In genomic region chr10:63410633-63411032, GRCh38 we compare ENCODE assay signal across 2 cellular contexts.
A peak's percentile ranks its signal among the peaks of the same experiment; 100 is the strongest.
TF ChIP-seq lines count a peak whose summit lies in the region.

No MANE protein-coding gene starts in this region.

TF ChIP-seq in HEK293, 187 proteins besides CTCF, POLR2A, EP300 and RAD21 (continued from another document):
- TF ChIP-seq, protein P1, sequence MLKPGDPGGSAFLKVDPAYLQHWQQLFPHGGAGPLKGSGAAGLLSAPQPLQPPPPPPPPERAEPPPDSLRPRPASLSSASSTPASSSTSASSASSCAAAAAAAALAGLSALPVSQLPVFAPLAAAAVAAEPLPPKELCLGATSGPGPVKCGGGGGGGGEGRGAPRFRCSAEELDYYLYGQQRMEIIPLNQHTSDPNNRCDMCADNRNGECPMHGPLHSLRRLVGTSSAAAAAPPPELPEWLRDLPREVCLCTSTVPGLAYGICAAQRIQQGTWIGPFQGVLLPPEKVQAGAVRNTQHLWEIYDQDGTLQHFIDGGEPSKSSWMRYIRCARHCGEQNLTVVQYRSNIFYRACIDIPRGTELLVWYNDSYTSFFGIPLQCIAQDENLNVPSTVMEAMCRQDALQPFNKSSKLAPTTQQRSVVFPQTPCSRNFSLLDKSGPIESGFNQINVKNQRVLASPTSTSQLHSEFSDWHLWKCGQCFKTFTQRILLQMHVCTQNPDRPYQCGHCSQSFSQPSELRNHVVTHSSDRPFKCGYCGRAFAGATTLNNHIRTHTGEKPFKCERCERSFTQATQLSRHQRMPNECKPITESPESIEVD (tag by site-specific recombination; IDR thresholded peaks at IDR 0.05): peak; percentile 45
- TF ChIP-seq ZNF600 (tag by site-specific recombination; IDR thresholded peaks at IDR 0.05): 0 out of 2 replicates have a peak, but pooled peaks have one; percentile 21

TF ChIP-seq in K562, 482 proteins besides CTCF, POLR2A, EP300 and RAD21 (continued from another document):
- TF ChIP-seq, protein P2, sequence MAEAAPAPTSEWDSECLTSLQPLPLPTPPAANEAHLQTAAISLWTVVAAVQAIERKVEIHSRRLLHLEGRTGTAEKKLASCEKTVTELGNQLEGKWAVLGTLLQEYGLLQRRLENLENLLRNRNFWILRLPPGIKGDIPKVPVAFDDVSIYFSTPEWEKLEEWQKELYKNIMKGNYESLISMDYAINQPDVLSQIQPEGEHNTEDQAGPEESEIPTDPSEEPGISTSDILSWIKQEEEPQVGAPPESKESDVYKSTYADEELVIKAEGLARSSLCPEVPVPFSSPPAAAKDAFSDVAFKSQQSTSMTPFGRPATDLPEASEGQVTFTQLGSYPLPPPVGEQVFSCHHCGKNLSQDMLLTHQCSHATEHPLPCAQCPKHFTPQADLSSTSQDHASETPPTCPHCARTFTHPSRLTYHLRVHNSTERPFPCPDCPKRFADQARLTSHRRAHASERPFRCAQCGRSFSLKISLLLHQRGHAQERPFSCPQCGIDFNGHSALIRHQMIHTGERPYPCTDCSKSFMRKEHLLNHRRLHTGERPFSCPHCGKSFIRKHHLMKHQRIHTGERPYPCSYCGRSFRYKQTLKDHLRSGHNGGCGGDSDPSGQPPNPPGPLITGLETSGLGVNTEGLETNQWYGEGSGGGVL (CRISPR knock-in tag; IDR thresholded peaks at IDR 0.05): no peak
- TF ChIP-seq SMARCA4 (IDR thresholded peaks at IDR 0.05) (peak; percentile 52; the same call in 1 of the 2 replicates), TAL1 (IDR thresholded peaks at IDR 0.05) (peak; percentile 26; the same call in 1 of the 2 replicates), ARID1B (IDR thresholded peaks at IDR 0.05) (peak; percentile 64), ZFPM2 (CRISPR knock-in tag; IDR thresholded peaks at IDR 0.05) (no peak), SIN3A (IDR thresholded peaks at IDR 0.05; ENCODE audit: borderline replicate concordance in 2 of 2, control insufficient read depth in 1 of 2, low read depth in 2 of 2, low read length in 2 of 2) (no peak), C11orf30 (IDR thresholded peaks at IDR 0.05; ENCODE audit: low read depth) (no peak), ZNF316 (IDR thresholded peaks at IDR 0.05) (no peak)
- TF ChIP-seq, protein P3, sequence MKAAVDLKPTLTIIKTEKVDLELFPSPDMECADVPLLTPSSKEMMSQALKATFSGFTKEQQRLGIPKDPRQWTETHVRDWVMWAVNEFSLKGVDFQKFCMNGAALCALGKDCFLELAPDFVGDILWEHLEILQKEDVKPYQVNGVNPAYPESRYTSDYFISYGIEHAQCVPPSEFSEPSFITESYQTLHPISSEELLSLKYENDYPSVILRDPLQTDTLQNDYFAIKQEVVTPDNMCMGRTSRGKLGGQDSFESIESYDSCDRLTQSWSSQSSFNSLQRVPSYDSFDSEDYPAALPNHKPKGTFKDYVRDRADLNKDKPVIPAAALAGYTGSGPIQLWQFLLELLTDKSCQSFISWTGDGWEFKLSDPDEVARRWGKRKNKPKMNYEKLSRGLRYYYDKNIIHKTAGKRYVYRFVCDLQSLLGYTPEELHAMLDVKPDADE (conservative IDR thresholded peaks at IDR 0.05; ENCODE audit: control insufficient read depth, low read depth, low read length): no peak
